8 cellular contexts compared by ENCODE assay signal in the genomic region with DNA sequence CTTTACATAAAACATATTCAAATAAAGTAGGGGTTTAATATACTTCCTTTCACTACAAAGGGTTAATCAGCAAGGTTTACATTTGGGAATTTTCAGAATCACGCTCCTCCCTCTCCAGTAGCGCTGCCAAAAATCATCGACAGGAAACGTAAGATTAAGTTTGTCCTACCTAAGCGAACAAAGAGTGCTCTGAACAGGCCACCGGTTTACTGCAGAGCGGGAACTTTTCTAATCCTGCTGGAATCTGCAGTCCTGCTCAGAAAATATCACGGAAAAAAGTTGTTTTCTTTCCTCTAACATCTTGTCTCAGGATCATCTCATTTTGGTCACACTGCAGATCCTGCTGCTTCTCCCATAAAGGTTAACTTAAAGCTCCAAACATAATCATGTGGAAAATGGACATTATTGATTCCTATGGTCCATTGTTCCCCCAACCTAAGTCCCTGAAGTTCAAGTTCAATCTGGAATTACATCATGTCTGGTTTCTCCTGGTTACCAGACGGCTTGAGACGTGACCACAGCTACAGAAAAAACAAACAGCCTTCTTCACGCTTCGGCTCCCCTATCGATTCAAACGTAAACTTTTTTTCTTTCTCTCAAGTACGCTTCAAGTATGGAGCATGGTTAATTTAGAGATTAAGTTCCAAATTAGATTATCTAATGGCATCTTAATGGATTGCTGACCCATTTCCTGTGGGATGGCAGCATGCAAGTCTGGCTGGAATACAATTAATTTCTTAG.
A peak's percentile ranks its signal among the peaks of the same experiment; 100 is the strongest.
DNase-seq lines count a peak whose midpoint lies in the region; ATAC-seq and TF ChIP-seq lines count a peak whose summit lies in the region.

No MANE protein-coding gene starts in this region.

- TF ChIP-seq CTCF in VCaP (conservative IDR thresholded peaks at IDR 0.05), result no peak

- H3K4me3 ChIP-seq in HUES64 (ENCODE audit: low read length), result peak overlapping the region; percentile 18
- H3K4me3 ChIP-seq in right cardiac atrium (ENCODE audit: low read length), result peak overlapping the region; percentile 55

- intact Hi-C loops in right cardiac atrium (cut with DNase I), result loop anchor here in 3 of 4 donors (5.0 to 10.0 kb wide), 4 partner anchors 192 to 652 kb away; a partner anchor contains a TSS

- no peaks in the 10 kb centered on the region for H3K9me3 ChIP-seq in HUES64 (ENCODE audit: insufficient read depth, low read depth, low read length)
- H3K9me3 ChIP-seq in right cardiac atrium (ENCODE audit: control insufficient read depth, low read length), result no peaks in the 10 kb centered on the region

- no peaks in the 10 kb centered on the region for H3K27me3 Mint-ChIP-seq in natural killer cell treated with Interleukin-12 subunit alpha and Interleukin-12 subunit beta and Interleukin-15 and Interleukin-18, amount 100 ng/mL, for 72 hours

- H3K27me3 ChIP-seq in HUES64 (ENCODE audit: insufficient read depth, low read length) (no peaks in the 10 kb centered on the region), right cardiac atrium (ENCODE audit: control insufficient read depth, insufficient read depth) (no peaks in the 10 kb centered on the region)

- peaks cover 33% of the 10 kb centered on the region for H3K4me1 ChIP-seq in HUES64 (ENCODE audit: insufficient read depth, low read length)
- H3K4me1 ChIP-seq in right cardiac atrium (ENCODE audit: control insufficient read depth, insufficient read depth, low read length), result peaks cover 5% of the 10 kb centered on the region

- peak overlapping the region; percentile 12; the same call in 1 of the 2 replicates for H3K9ac ChIP-seq in HUES64 (ENCODE audit: low read depth, low read length)

- peak; percentile 82 to 90 for ATAC-seq in right cardiac atrium
- ATAC-seq in natural killer cell treated with Interleukin-12 subunit alpha and Interleukin-12 subunit beta and Interleukin-15 and Interleukin-18, amount 100 ng/mL, for 72 hours, result no peak
- no peak for ATAC-seq in HG02588 (IDR thresholded peaks at IDR 0.05; ENCODE audit: unreplicated experiment)

- H3K4me3 Mint-ChIP-seq in natural killer cell treated with Interleukin-12 subunit alpha and Interleukin-12 subunit beta and Interleukin-15 and Interleukin-18, amount 100 ng/mL, for 72 hours, result no peak overlapping the region

- H3K9me3 Mint-ChIP-seq in natural killer cell treated with Interleukin-12 subunit alpha and Interleukin-12 subunit beta and Interleukin-15 and Interleukin-18, amount 100 ng/mL, for 72 hours, result peaks cover 4% of the 10 kb centered on the region

- no peak overlapping the region for H3K27ac Mint-ChIP-seq in natural killer cell treated with Interleukin-12 subunit alpha and Interleukin-12 subunit beta and Interleukin-15 and Interleukin-18, amount 100 ng/mL, for 72 hours

- peak overlapping the region; percentile 29; the same call in 1 of the 2 replicates for H3K27ac ChIP-seq in HUES64 (ENCODE audit: low read depth, low read length)
- peak overlapping the region; percentile 82 for H3K27ac ChIP-seq in VCaP
- peak overlapping the region; percentile 77 for H3K27ac ChIP-seq in right cardiac atrium (ENCODE audit: low read length)

- no peaks in the 10 kb centered on the region for H3K36me3 ChIP-seq in HUES64 (ENCODE audit: insufficient read depth, low read length)

- 41% methylated on average over 14 of the region's 15 CpGs for WGBS in HUES64
- 13% methylated on average over 15 of the region's 15 CpGs for WGBS in right cardiac atrium

- DNase-seq in right cardiac atrium (peak in 2 of 3 donors; percentile 22 to 47), smooth muscle cell of the brain vasculature (ENCODE audit: low read depth, low spot score) (peak; percentile 41), CD1c-positive myeloid dendritic cell (ENCODE audit: extremely low spot score) (no peak)
- no peak for DNase-seq in natural killer cell treated with Interleukin-12 subunit alpha and Interleukin-12 subunit beta and Interleukin-15 and Interleukin-18, amount 100 ng/mL, for 72 hours (ENCODE audit: low spot score)
- no peak for DNase-seq in stimulated activated CD4-positive, alpha-beta T cell treated with anti-CD3 and anti-CD28 coated beads, Interleukin-4, amount 100 ng/mL, for 1 hour

- no peaks in the 10 kb centered on the region for H3K4me1 Mint-ChIP-seq in natural killer cell treated with Interleukin-12 subunit alpha and Interleukin-12 subunit beta and Interleukin-15 and Interleukin-18, amount 100 ng/mL, for 72 hours (ENCODE audit: low read depth in 2 of 2)

- H3K36me3 Mint-ChIP-seq in natural killer cell treated with Interleukin-12 subunit alpha and Interleukin-12 subunit beta and Interleukin-15 and Interleukin-18, amount 100 ng/mL, for 72 hours, result no peaks in the 10 kb centered on the region

Comparison
In these comparisons a context has a peak if more than half of its experiments do, and no peak if none do; other contexts are left out.
1. H3K27ac ChIP-seq: peak in every context shown above with its lines; median percentile 82 in VCaP; 77 in right cardiac atrium; 29 in HUES64.
2. ATAC-seq: peak in right cardiac atrium (2 of 2); none in natural killer cell treated with Interleukin-12 subunit alpha and Interleukin-12 subunit beta and Interleukin-15 and Interleukin-18, amount 100 ng/mL, for 72 hours (0 of 2) and HG02588 (single experiment).
3. DNase-seq: peak in right cardiac atrium (2 of 3) and smooth muscle cell of the brain vasculature (single experiment); none in natural killer cell treated with Interleukin-12 subunit alpha and Interleukin-12 subunit beta and Interleukin-15 and Interleukin-18, amount 100 ng/mL, for 72 hours (single experiment), stimulated activated CD4-positive, alpha-beta T cell treated with anti-CD3 and anti-CD28 coated beads, Interleukin-4, amount 100 ng/mL, for 1 hour (single experiment) and CD1c-positive myeloid dendritic cell (single experiment).